In the genomic region with DNA sequence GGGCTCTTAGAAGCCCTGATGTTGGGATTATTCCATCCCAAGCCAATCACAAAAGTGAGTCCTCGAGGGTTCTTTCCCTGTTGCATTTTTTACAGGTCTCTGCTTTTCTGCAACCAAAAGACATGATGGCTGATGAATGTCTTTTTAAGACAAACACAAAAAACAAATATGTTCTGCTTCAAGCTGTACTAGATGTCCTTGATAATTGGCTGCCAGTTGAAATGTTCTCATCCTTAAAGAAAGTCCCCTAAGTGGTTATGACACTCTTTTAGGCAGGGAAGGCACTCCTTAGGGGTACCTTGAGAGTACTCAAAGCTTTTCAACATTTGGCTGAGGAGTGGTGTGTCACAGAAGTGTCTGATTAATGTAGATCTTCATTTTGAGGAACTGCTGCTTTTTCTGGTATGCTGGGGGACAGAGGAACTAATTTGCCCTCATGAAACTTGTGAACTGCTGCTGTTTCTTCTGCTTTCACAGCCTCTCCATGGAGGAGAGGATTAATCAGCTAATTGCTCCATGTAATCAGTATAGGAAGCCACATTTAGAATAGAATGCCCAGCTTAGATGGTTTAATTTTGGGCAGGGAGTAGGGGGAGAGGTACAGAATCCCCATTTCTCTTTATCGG, we compare ENCODE assay signal across 12 cellular contexts.
DNase-seq lines count a peak whose midpoint lies in the region; ATAC-seq lines count a peak whose summit lies in the region.
"Had no signal": no experiment of that assay in that cellular context is flagged by ENCODE, and none has a peak within 500 bp of the region (broad histone marks: within the 10 kb centered on the region; RNA-seq: fewer than 3 reads in every experiment).

No MANE protein-coding gene starts in this region.

- H3K9ac ChIP-seq in BLaER1: no peak overlapping the region
- H3K9ac ChIP-seq in SK-N-MC (ENCODE audit: insufficient read length): no peak overlapping the region

- peaks cover 17% of the 10 kb centered on the region for H3K9me3 ChIP-seq in BLaER1
- no peaks in the 10 kb centered on the region for H3K9me3 ChIP-seq in SK-N-MC (ENCODE audit: low read depth, low read length)

- ATAC-seq in GM19395 (IDR thresholded peaks at IDR 0.05; ENCODE audit: unreplicated experiment) (peak; percentile 85), HG03103 (IDR thresholded peaks at IDR 0.05; ENCODE audit: low read depth, unreplicated experiment) (peak; percentile 67), GM21360 (IDR thresholded peaks at IDR 0.05; ENCODE audit: unreplicated experiment) (no peak)

- H3K4me3 ChIP-seq in BLaER1 (no peak overlapping the region), SK-N-MC (no peak overlapping the region)
- H3K4me3 ChIP-seq: tibial nerve had no signal

- H3K27me3 ChIP-seq in BLaER1: no peaks in the 10 kb centered on the region
- H3K27me3 ChIP-seq: tibial nerve had no signal

- peak overlapping the region; percentile 27; the same call in 1 of the 2 replicates for H3K4me2 ChIP-seq in BLaER1

- H3K27ac ChIP-seq in BLaER1 (no peak overlapping the region), SK-N-MC (peak overlapping the region; percentile 43; the same call in 1 of the 2 replicates)
- H3K27ac ChIP-seq: tibial nerve had no signal

- H3K4me1 ChIP-seq in BLaER1: peaks cover 7% of the 10 kb centered on the region

- H3K36me3 ChIP-seq in BLaER1 (no peaks in the 10 kb centered on the region), SK-N-MC (ENCODE audit: insufficient read depth, low read length) (no peaks in the 10 kb centered on the region)
- H3K36me3 ChIP-seq: tibial nerve had no signal

- DNase-seq in SK-N-MC (ENCODE audit: low read depth, low spot score) (no peak), UCSD-AML1 (lab: John Stamatoyannopoulos, UW; ENCODE audit: unreplicated experiment) (no peak), iPS-NIHi11 (ENCODE audit: low spot score) (no peak), NCI-H1105 (lab: John Stamatoyannopoulos, UW) (no peak)
- DNase-seq: activated CD4-positive, alpha-beta memory T cell treated with anti-CD3 and anti-CD28 coated beads for 36 hours; effector CD8-positive, alpha-beta T cell; NCI-H2227 treated with DMSO at 0.1 percent for 48 hours had no signal

- H4K20me1 ChIP-seq in BLaER1: no peaks in the 10 kb centered on the region
